24 cellular contexts compared by ENCODE assay signal in the genomic region with DNA sequence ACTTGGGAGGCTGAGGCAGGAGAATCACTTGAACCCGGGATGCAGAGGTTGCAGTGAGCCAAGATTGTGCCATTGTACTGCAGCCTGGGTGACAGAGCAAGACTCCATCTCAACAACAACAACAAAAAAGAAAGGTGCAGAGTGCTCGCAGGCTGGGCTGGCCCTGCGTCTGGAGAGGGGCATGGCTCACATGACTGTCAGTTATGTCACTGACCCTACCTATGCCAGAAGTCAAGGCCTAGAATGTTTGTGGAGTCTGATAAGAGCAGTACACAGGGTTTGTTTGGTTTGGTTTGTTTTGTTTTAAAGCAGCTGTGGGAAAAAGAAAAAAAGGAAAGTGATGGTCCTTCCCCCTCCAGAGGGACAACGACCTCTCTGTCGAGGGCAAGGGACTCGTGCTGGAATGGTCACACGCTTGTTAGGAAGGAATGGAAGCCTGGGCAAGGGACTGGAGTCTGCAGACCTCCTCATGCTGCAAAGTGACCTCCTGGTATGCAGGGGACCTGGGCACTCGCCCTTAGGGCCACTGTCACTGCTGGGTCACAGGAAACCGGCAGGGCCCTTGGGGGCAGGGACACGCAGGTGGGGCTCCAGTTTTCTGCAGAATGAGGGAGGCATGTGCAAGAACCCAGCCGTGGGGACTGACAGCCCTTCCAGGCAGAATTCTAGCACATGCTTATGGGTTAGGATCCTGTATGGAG. TPM values are rescaled to one million over a fixed set of nuclear protein-coding genes. Genes with fewer than 3 reads are reported as not detected.
"Had no signal": no experiment of that assay in that cellular context is flagged by ENCODE, and none has a peak within 500 bp of the region (broad histone marks: within the 10 kb centered on the region; RNA-seq: fewer than 3 reads in every experiment).

No MANE protein-coding gene starts in this region.

- H3K36me3 Mint-ChIP-seq: naive B cell, T-cell had no signal

- DNase-seq: activated CD4-positive, alpha-beta T cell treated with anti-CD3 and anti-CD28 coated beads, Interleukin-2, amount 10 ng/mL, durations not matched to agents 24 days and 14 days; activated CD8-positive, alpha-beta T cell treated with anti-CD3 and anti-CD28 coated beads, Interleukin-2, amount 10 ng/mL, durations not matched to agents 7 days and 5 days; activated naive CD4-positive, alpha-beta T cell treated with anti-CD3 and anti-CD28 coated beads for 36 hours; activated naive CD8-positive, alpha-beta T cell treated with anti-CD3 and anti-CD28 coated beads, Interleukin-2, amount 50 U/mL, for 24 hours; activated T-cell treated with anti-CD3 and anti-CD28 coated beads, Interleukin-2, amount 50 U/mL, for 24 hours; gastrocnemius medialis; head of caudate nucleus; mesenchymal stem cell; mucosa of descending colon; naive B cell; stimulated activated CD4-positive, alpha-beta T cell treated with anti-CD3 and anti-CD28 coated beads, Interleukin-2, amount 100 ng/mL, for 24 hours; stimulated activated naive CD8-positive, alpha-beta T cell treated with anti-CD3 and anti-CD28 coated beads, Interleukin-15, Interleukin-2, amounts not matched to agents 100 U/mL and 50 U/mL, for 24 hours; substantia nigra; T-cell; tibial artery; uterus had no signal

- H3K9me3 ChIP-seq: gastrocnemius medialis, mucosa of descending colon, neutrophil, prostate gland, right atrium auricular region, tibial artery, uterus had no signal

- H3K9me3 Mint-ChIP-seq: activated CD4-positive, alpha-beta T cell treated with anti-CD3 and anti-CD28 coated beads, Interleukin-2, amount 10 ng/mL, durations not matched to agents 24 days and 14 days; activated naive CD4-positive, alpha-beta T cell treated with anti-CD3 and anti-CD28 coated beads for 36 hours; activated naive CD8-positive, alpha-beta T cell treated with anti-CD3 and anti-CD28 coated beads, Interleukin-2, amount 50 U/mL, for 24 hours; activated T-cell treated with anti-CD3 and anti-CD28 coated beads, Interleukin-2, amount 50 U/mL, for 24 hours; activated T-helper 2 cell treated with anti-CD3 and anti-CD28 coated beads, Interferon-gamma antibody, Interleukin-2, Interleukin-4, amounts not matched to agents 10 μg/mL and 5 μg/mL and 100 μg/mL, durations not matched to agents 14 hours and 24 hours and 36 hours; central memory CD8-positive, alpha-beta T cell; naive B cell; T-cell had no signal

- H3K27ac Mint-ChIP-seq: activated CD4-positive, alpha-beta T cell treated with anti-CD3 and anti-CD28 coated beads, Interleukin-2, amount 10 ng/mL, durations not matched to agents 24 days and 14 days; activated CD8-positive, alpha-beta T cell treated with anti-CD3 and anti-CD28 coated beads, Interleukin-2, amount 10 ng/mL, durations not matched to agents 7 days and 5 days; activated naive CD4-positive, alpha-beta T cell treated with anti-CD3 and anti-CD28 coated beads for 36 hours; activated naive CD8-positive, alpha-beta T cell treated with anti-CD3 and anti-CD28 coated beads, Interleukin-2, amount 50 U/mL, for 24 hours; activated T-cell treated with anti-CD3 and anti-CD28 coated beads, Interleukin-2, amount 50 U/mL, for 24 hours; activated T-helper 2 cell treated with anti-CD3 and anti-CD28 coated beads, Interferon-gamma antibody, Interleukin-2, Interleukin-4, amounts not matched to agents 10 μg/mL and 5 μg/mL and 100 μg/mL, durations not matched to agents 14 hours and 24 hours and 36 hours; T-cell had no signal

- H3K4me1 ChIP-seq: right atrium auricular region, tibial artery, uterus had no signal

- H3K4me1 Mint-ChIP-seq: activated naive CD8-positive, alpha-beta T cell treated with anti-CD3 and anti-CD28 coated beads, Interleukin-2, amount 50 U/mL, for 24 hours; central memory CD8-positive, alpha-beta T cell had no signal

- H3K4me3 Mint-ChIP-seq: activated CD4-positive, alpha-beta T cell treated with anti-CD3 and anti-CD28 coated beads, Interleukin-2, amount 10 ng/mL, durations not matched to agents 24 days and 14 days; activated CD8-positive, alpha-beta T cell treated with anti-CD3 and anti-CD28 coated beads, Interleukin-2, amount 10 ng/mL, durations not matched to agents 7 days and 5 days; activated naive CD4-positive, alpha-beta T cell treated with anti-CD3 and anti-CD28 coated beads for 36 hours; activated naive CD8-positive, alpha-beta T cell treated with anti-CD3 and anti-CD28 coated beads, Interleukin-2, amount 50 U/mL, for 24 hours; activated T-cell treated with anti-CD3 and anti-CD28 coated beads, Interleukin-2, amount 50 U/mL, for 24 hours; central memory CD8-positive, alpha-beta T cell; T-cell had no signal

- ATAC-seq: activated CD8-positive, alpha-beta T cell treated with anti-CD3 and anti-CD28 coated beads, Interleukin-2, amount 10 ng/mL, durations not matched to agents 7 days and 5 days; activated naive CD8-positive, alpha-beta T cell treated with anti-CD3 and anti-CD28 coated beads, Interleukin-2, amount 50 U/mL, for 24 hours; esophagus mucosa; gastrocnemius medialis; mucosa of descending colon; stimulated activated naive CD8-positive, alpha-beta T cell treated with anti-CD3 and anti-CD28 coated beads, Interleukin-15, Interleukin-2, amounts not matched to agents 100 U/mL and 50 U/mL, for 24 hours; T-cell had no signal

- H3K27me3 ChIP-seq: gastrocnemius medialis, neutrophil, right atrium auricular region, tibial artery, uterus had no signal

- H3K36me3 ChIP-seq: gastrocnemius medialis, neutrophil, prostate gland, right atrium auricular region, uterus had no signal

- H3K4me3 ChIP-seq: coronary artery, gastrocnemius medialis, mucosa of descending colon, prostate gland, right atrium auricular region, tibial artery, uterus had no signal

- H3K27ac ChIP-seq: coronary artery, gastrocnemius medialis, neutrophil, prostate gland, right atrium auricular region, tibial artery, uterus had no signal

RNA-seq across cellular contexts. Expression of gene NECAB2, which starts 25.1 kb away (rescaled TPM):
- total RNA-seq: activated CD4-positive, alpha-beta T cell treated with anti-CD3 and anti-CD28 coated beads, Interleukin-2, amount 10 ng/mL, durations not matched to agents 24 days and 14 days; activated CD8-positive, alpha-beta T cell treated with anti-CD3 and anti-CD28 coated beads, Interleukin-2, amount 10 ng/mL, durations not matched to agents 7 days and 5 days; activated naive CD4-positive, alpha-beta T cell treated with anti-CD3 and anti-CD28 coated beads for 36 hours; activated T-helper 2 cell treated with anti-CD3 and anti-CD28 coated beads, Interferon-gamma antibody, Interleukin-2, Interleukin-4, amounts not matched to agents 10 μg/mL and 5 μg/mL and 100 μg/mL, durations not matched to agents 14 hours and 24 hours and 36 hours; esophagus mucosa; gastrocnemius medialis; skeletal muscle tissue; T-cell had no signal
